Comparison of ENCODE assay signal across 8 cellular contexts in genomic region chr18:46098616-46098933, GRCh38. TPM values are rescaled to one million over a fixed set of nuclear protein-coding genes. Genes with fewer than 3 reads are reported as not detected.
DNase-seq lines count a peak whose midpoint lies in the region; ATAC-seq and TF ChIP-seq lines count a peak whose summit lies in the region.

No MANE protein-coding gene starts in this region.

- CTCF ChIA-PET in activated CD8-positive, alpha-beta memory T cell treated with anti-CD3 and anti-CD28 coated beads, Interleukin-2, amount 10 ng/mL, durations not matched to agents 7 days and 5 days (lab: Charles Lee), result interaction anchor here (1.0 to 2.1 kb wide), 4 partner anchors 9 to 75 kb away, joined by 3 to 12 read pairs (median 4); a partner anchor contains a TSS

- H3K27me3 ChIP-seq in iPS-20b (ENCODE audit: insufficient read depth, low read length), result no peaks in the 10 kb centered on the region

- peaks cover 18% of the 10 kb centered on the region for H3K36me3 Mint-ChIP-seq in T-helper 1 cell treated with Interleukin-12 subunit alpha and Interleukin-12 subunit beta and Interleukin-4 antibody, amounts not matched to agents 30 μg/mL and 1 μg/mL, for 36 hours (ENCODE audit: low read depth)
- H3K36me3 Mint-ChIP-seq in activated CD8-positive, alpha-beta memory T cell treated with anti-CD3 and anti-CD28 coated beads, Interleukin-2, amount 10 ng/mL, durations not matched to agents 7 days and 5 days, result peaks cover 16% of the 10 kb centered on the region

- H3K4me3 ChIP-seq in iPS-20b (ENCODE audit: low read length), result peak overlapping the region; percentile 99
- no peak overlapping the region for H3K4me3 ChIP-seq in mucosa of descending colon

- TF ChIP-seq CTCF in mucosa of descending colon (IDR thresholded peaks at IDR 0.05) (no peak), omental fat pad (IDR thresholded peaks at IDR 0.05) (no peak)

- H3K9ac ChIP-seq in iPS-20b (ENCODE audit: low read depth, low read length), result peak overlapping the region; percentile 90

- peak overlapping the region; percentile 98 for H3K4me3 Mint-ChIP-seq in T-helper 1 cell treated with Interleukin-12 subunit alpha and Interleukin-12 subunit beta and Interleukin-4 antibody, amounts not matched to agents 30 μg/mL and 1 μg/mL, for 36 hours
- peak overlapping the region; percentile 95 for H3K4me3 Mint-ChIP-seq in activated CD8-positive, alpha-beta memory T cell treated with anti-CD3 and anti-CD28 coated beads, Interleukin-2, amount 10 ng/mL, durations not matched to agents 7 days and 5 days

- peak overlapping the region; percentile 98 for H3K27ac Mint-ChIP-seq in T-helper 1 cell treated with Interleukin-12 subunit alpha and Interleukin-12 subunit beta and Interleukin-4 antibody, amounts not matched to agents 30 μg/mL and 1 μg/mL, for 36 hours
- H3K27ac Mint-ChIP-seq in activated CD8-positive, alpha-beta memory T cell treated with anti-CD3 and anti-CD28 coated beads, Interleukin-2, amount 10 ng/mL, durations not matched to agents 7 days and 5 days, result peak overlapping the region; percentile 91

- DNase-seq in T-helper 1 cell (no peak), mucosa of descending colon (no peak), omental fat pad (ENCODE audit: low spot score) (no peak)
- no peak for DNase-seq in activated CD8-positive, alpha-beta memory T cell treated with anti-CD3 and anti-CD28 coated beads, Interleukin-2, amount 10 ng/mL, durations not matched to agents 7 days and 5 days

- H3K27ac ChIP-seq in iPS-20b (ENCODE audit: low read length), result peak overlapping the region; percentile 84
- H3K27ac ChIP-seq in temporal lobe (ENCODE audit: low read depth, low read length), result peak overlapping the region; percentile 92

- H3K4me1 ChIP-seq in iPS-20b (ENCODE audit: insufficient read depth, low read length) (peaks cover 7% of the 10 kb centered on the region; the same call in 1 of the 2 replicates), mucosa of descending colon (ENCODE audit: low read depth) (peaks cover 13% of the 10 kb centered on the region)

- H3K9me3 ChIP-seq in iPS-20b (ENCODE audit: insufficient read depth, low read depth, low read length), result no peaks in the 10 kb centered on the region
- H3K9me3 ChIP-seq in mucosa of descending colon, result no peaks in the 10 kb centered on the region

- intact Hi-C loops in mucosa of descending colon (cut with DNase I, micrococcal nuclease), result no loop called here

- no peaks in the 10 kb centered on the region for H3K27me3 Mint-ChIP-seq in T-helper 1 cell treated with Interleukin-12 subunit alpha and Interleukin-12 subunit beta and Interleukin-4 antibody, amounts not matched to agents 30 μg/mL and 1 μg/mL, for 36 hours (ENCODE audit: low read depth)
- no peaks in the 10 kb centered on the region for H3K27me3 Mint-ChIP-seq in activated CD8-positive, alpha-beta memory T cell treated with anti-CD3 and anti-CD28 coated beads, Interleukin-2, amount 10 ng/mL, durations not matched to agents 7 days and 5 days

- H3K9me3 Mint-ChIP-seq in T-helper 1 cell treated with Interleukin-12 subunit alpha and Interleukin-12 subunit beta and Interleukin-4 antibody, amounts not matched to agents 30 μg/mL and 1 μg/mL, for 36 hours, result no peaks in the 10 kb centered on the region
- H3K9me3 Mint-ChIP-seq in activated CD8-positive, alpha-beta memory T cell treated with anti-CD3 and anti-CD28 coated beads, Interleukin-2, amount 10 ng/mL, durations not matched to agents 7 days and 5 days (ENCODE audit: low read depth), result no peaks in the 10 kb centered on the region

- no peak for ATAC-seq in activated CD8-positive, alpha-beta memory T cell treated with anti-CD3 and anti-CD28 coated beads, Interleukin-2, amount 10 ng/mL, durations not matched to agents 7 days and 5 days
- ATAC-seq in GM21723 (IDR thresholded peaks at IDR 0.05; ENCODE audit: unreplicated experiment) (no peak), mucosa of descending colon (no peak), omental fat pad (ENCODE audit: low FRiP score) (no peak)

- H3K36me3 ChIP-seq in iPS-20b (ENCODE audit: insufficient read depth, low read depth, low read length), result peaks cover 28% of the 10 kb centered on the region
- H3K36me3 ChIP-seq in mucosa of descending colon (ENCODE audit: low read depth), result no peaks in the 10 kb centered on the region

- H3K4me1 Mint-ChIP-seq in T-helper 1 cell treated with Interleukin-12 subunit alpha and Interleukin-12 subunit beta and Interleukin-4 antibody, amounts not matched to agents 30 μg/mL and 1 μg/mL, for 36 hours (ENCODE audit: low read depth), result peaks cover 20% of the 10 kb centered on the region
- H3K4me1 Mint-ChIP-seq in activated CD8-positive, alpha-beta memory T cell treated with anti-CD3 and anti-CD28 coated beads, Interleukin-2, amount 10 ng/mL, durations not matched to agents 7 days and 5 days, result peaks cover 29% of the 10 kb centered on the region

RNA-seq across cellular contexts. Expression of gene ATP5F1A, which starts 0.5 kb away (rescaled TPM):
- 100 to 1,000 TPM; 341 to 485 TPM for total RNA-seq in activated CD8-positive, alpha-beta memory T cell treated with anti-CD3 and anti-CD28 coated beads, Interleukin-2, amount 10 ng/mL, durations not matched to agents 7 days and 5 days
- total RNA-seq in temporal lobe (573 TPM), mucosa of descending colon (100 to 1,000 TPM; 476 to 643 (median 622) TPM), omental fat pad (100 to 1,000 TPM; 322 to 491 (median 393) TPM)

RNA-seq across cellular contexts. Expression of gene HAUS1, which starts 5.6 kb away (rescaled TPM):
- total RNA-seq in activated CD8-positive, alpha-beta memory T cell treated with anti-CD3 and anti-CD28 coated beads, Interleukin-2, amount 10 ng/mL, durations not matched to agents 7 days and 5 days, result 10 to 100 TPM; 57.4 to 59.2 TPM
- total RNA-seq in temporal lobe, result 30.7 TPM
- total RNA-seq in mucosa of descending colon, result 10 to 100 TPM in 2 of 3 donors, 1 to 10 TPM in 1; 8.2 to 26.2 (median 18.4) TPM
- 10 to 100 TPM; 23.4 to 28.5 (median 27.3) TPM for total RNA-seq in omental fat pad

RNA-seq across cellular contexts. Expression of gene PSTPIP2, which starts 26.5 kb away (rescaled TPM):
- 10 to 100 TPM in 1 of 2 experiments, 1 to 10 TPM in 1; 4.1 to 16.1 TPM for total RNA-seq in activated CD8-positive, alpha-beta memory T cell treated with anti-CD3 and anti-CD28 coated beads, Interleukin-2, amount 10 ng/mL, durations not matched to agents 7 days and 5 days
- total RNA-seq in temporal lobe (1.2 TPM), mucosa of descending colon (1 to 10 TPM; 2.9 to 9.4 (median 9.0) TPM), omental fat pad (10 to 100 TPM in 2 of 4 donors, 1 to 10 TPM in 2; 4.4 to 17.0 (median 8.2) TPM)
